In genomic region chr6:150826788-150827187, GRCh38 we compare ENCODE assay signal across 29 cellular contexts.
"Had no signal": no experiment of that assay in that cellular context is flagged by ENCODE, and none has a peak within 500 bp of the region (broad histone marks: within the 10 kb centered on the region; RNA-seq: fewer than 3 reads in every experiment).

No MANE protein-coding gene starts in this region.

- H3K36me3 Mint-ChIP-seq: immature natural killer cell, natural killer cell had no signal

- H3K4me1 ChIP-seq: left lung, lower lobe of right lung, parathyroid adenoma, psoas muscle, right atrium auricular region, right lobe of liver, tibial nerve, upper lobe of left lung, vagina had no signal

- H2AFZ ChIP-seq: neural progenitor cell, parathyroid adenoma had no signal

- H3K27ac ChIP-seq: left lung, lower lobe of right lung, neural progenitor cell, neutrophil, parathyroid adenoma, psoas muscle, right atrium auricular region, right lobe of liver, skin epidermis, tibial nerve, upper lobe of left lung, vagina had no signal

- DNase-seq: hypothalamus; immature natural killer cell; kidney; left colon; left lung; lower lobe of right lung; mammary epithelial cell; mesenchymal stem cell; natural killer cell; nephron progenitor cell; occipital lobe; psoas muscle; right lobe of liver; stimulated activated CD4-positive, alpha-beta T cell treated with anti-CD3 and anti-CD28 coated beads, Interleukin-12 subunit alpha, Interleukin-12 subunit beta, amount 100 ng/mL, for 4 hours; stimulated activated CD4-positive, alpha-beta T cell treated with anti-CD3 and anti-CD28 coated beads, Interleukin-15, amount 100 ng/mL, for 24 hours; stimulated activated CD4-positive, alpha-beta T cell treated with anti-CD3 and anti-CD28 coated beads, Interleukin-2, amount 100 ng/mL, for 24 hours; stimulated activated CD4-positive, alpha-beta T cell treated with anti-CD3 and anti-CD28 coated beads, Interleukin-4, amount 100 ng/mL, for 1 hour; stimulated activated naive CD4-positive, alpha-beta T cell treated with Interleukin-2 at 50 U/mL for 16 hours; stimulated activated naive CD8-positive, alpha-beta T cell treated with anti-CD3 and anti-CD28 coated beads, Interleukin-15, amount 100 ng/mL, for 72 hours; substantia nigra; upper lobe of left lung had no signal

- H3K27me3 Mint-ChIP-seq: stimulated activated naive CD8-positive, alpha-beta T cell treated with anti-CD3 and anti-CD28 coated beads, Interleukin-15, amount 100 ng/mL, for 72 hours had no signal

- H3K36me3 ChIP-seq: neural progenitor cell, neutrophil, vagina had no signal

- ATAC-seq: left colon; left lung; lower lobe of right lung; natural killer cell; psoas muscle; right lobe of liver; stimulated activated naive CD8-positive, alpha-beta T cell treated with anti-CD3 and anti-CD28 coated beads, Interleukin-15, amount 100 ng/mL, for 72 hours had no signal

- H3K9me3 Mint-ChIP-seq: immature natural killer cell; natural killer cell; nephron progenitor cell; neural progenitor cell; stimulated activated naive CD8-positive, alpha-beta T cell treated with anti-CD3 and anti-CD28 coated beads, Interleukin-15, amount 100 ng/mL, for 72 hours had no signal

- H3K27ac Mint-ChIP-seq: immature natural killer cell; natural killer cell; nephron progenitor cell; neural progenitor cell; stimulated activated naive CD8-positive, alpha-beta T cell treated with anti-CD3 and anti-CD28 coated beads, Interleukin-15, amount 100 ng/mL, for 72 hours had no signal

- FAIRE-seq: islet of Langerhans, kidney had no signal

- H3K4me3 Mint-ChIP-seq: immature natural killer cell; natural killer cell; nephron progenitor cell; neural progenitor cell; stimulated activated naive CD8-positive, alpha-beta T cell treated with anti-CD3 and anti-CD28 coated beads, Interleukin-15, amount 100 ng/mL, for 72 hours had no signal

- H3K9me3 ChIP-seq: left lung, lower lobe of right lung, neutrophil, psoas muscle, right atrium auricular region, right lobe of liver, tibial nerve, upper lobe of left lung, vagina had no signal

- H3K27me3 ChIP-seq: left lung, neural progenitor cell, right atrium auricular region, right lobe of liver, tibial nerve, upper lobe of left lung, vagina had no signal

- H3K4me2 ChIP-seq: neural progenitor cell had no signal

- H3K4me1 Mint-ChIP-seq: immature natural killer cell; natural killer cell; nephron progenitor cell; neural progenitor cell; stimulated activated naive CD8-positive, alpha-beta T cell treated with anti-CD3 and anti-CD28 coated beads, Interleukin-15, amount 100 ng/mL, for 72 hours had no signal

- H3K9ac ChIP-seq: neural progenitor cell, parathyroid adenoma had no signal

- H3K4me3 ChIP-seq: left lung, lower lobe of right lung, neural progenitor cell, psoas muscle, right atrium auricular region, right lobe of liver, skin epidermis, tibial nerve, upper lobe of left lung, vagina had no signal
